In genomic region chr12:76999157-76999556, GRCh38 we compare ENCODE assay signal across 4 cellular contexts.
TF ChIP-seq lines count a peak whose summit lies in the region.

No MANE protein-coding gene starts in this region.

TF ChIP-seq in SK-N-SH treated with all-trans-retinoic acid at 6 μM for 48 hours, 23 proteins besides CTCF, POLR2A, EP300 and RAD21:
- no peak for TF ChIP-seq ZNF70 (CRISPR knock-in tag; IDR thresholded peaks at IDR 0.05)
- TF ChIP-seq CREB5 (CRISPR knock-in tag; IDR thresholded peaks at IDR 0.05; ENCODE audit: low read depth) = no peak
- no peak for TF ChIP-seq GLIS3 (CRISPR knock-in tag; IDR thresholded peaks at IDR 0.05)
- TF ChIP-seq ISL1 (CRISPR knock-in tag; IDR thresholded peaks at IDR 0.05) = no peak
- TF ChIP-seq CSDC2 (CRISPR knock-in tag; IDR thresholded peaks at IDR 0.05) = no peak
- no peak for TF ChIP-seq PPARA (CRISPR knock-in tag; IDR thresholded peaks at IDR 0.05; ENCODE audit: borderline replicate concordance)
- no peak for TF ChIP-seq CSRNP3 (CRISPR knock-in tag; IDR thresholded peaks at IDR 0.05)
- TF ChIP-seq POU6F1 (CRISPR knock-in tag; IDR thresholded peaks at IDR 0.05; ENCODE audit: borderline replicate concordance, low read depth) = no peak
- no peak for TF ChIP-seq ZFP3 (CRISPR knock-in tag; IDR thresholded peaks at IDR 0.05)
- TF ChIP-seq ARNTL (CRISPR knock-in tag; IDR thresholded peaks at IDR 0.05; ENCODE audit: borderline replicate concordance, low read depth) = no peak

TF ChIP-seq in SK-N-SH, 30 proteins besides CTCF, POLR2A, EP300 and RAD21:
- no peak for TF ChIP-seq TEAD4 (IDR thresholded peaks at IDR 0.05; ENCODE audit: borderline replicate concordance, insufficient read depth)
- TF ChIP-seq ELF1 (IDR thresholded peaks at IDR 0.05) = no peak
- TF ChIP-seq ZBTB33 (IDR thresholded peaks at IDR 0.05; ENCODE audit: borderline replicate concordance, low read depth) = no peak
- no peak for TF ChIP-seq MXI1 (IDR thresholded peaks at IDR 0.05; ENCODE audit: low read depth, low read length)
- no peak for TF ChIP-seq SMC3 (IDR thresholded peaks at IDR 0.05; ENCODE audit: low read depth, low read length)
- no peak for TF ChIP-seq NFIC (IDR thresholded peaks at IDR 0.05; ENCODE audit: borderline replicate concordance)
TF ChIP-seq in SK-N-SH: peak in this region for 0.

TF ChIP-seq in IMR-90, 13 proteins besides CTCF, POLR2A, EP300 and RAD21:
- no peak for TF ChIP-seq MAZ (IDR thresholded peaks at IDR 0.05; ENCODE audit: borderline replicate concordance, low read depth, low read length)
- peak; percentile 89 for TF ChIP-seq MAFK (IDR thresholded peaks at IDR 0.05; ENCODE audit: low read depth, low read length)

TF ChIP-seq in H1, 55 proteins besides CTCF, POLR2A, EP300 and RAD21:
- TF ChIP-seq GABPA (IDR thresholded peaks at IDR 0.05; ENCODE audit: borderline replicate concordance, insufficient read depth, low read length) (no peak), MAFK (IDR thresholded peaks at IDR 0.05; ENCODE audit: low read depth, low read length) (peak; percentile 10; the same call in 1 of the 2 replicates), PHF8 (conservative IDR thresholded peaks at IDR 0.05; ENCODE audit: low read depth, low read length) (no peak), USF2 (IDR thresholded peaks at IDR 0.05; ENCODE audit: low read length) (no peak), SIX5 (IDR thresholded peaks at IDR 0.05; ENCODE audit: low read depth, low read length) (no peak), FOSL1 (IDR thresholded peaks at IDR 0.05; ENCODE audit: insufficient read depth, low read depth, low read length) (no peak)
TF ChIP-seq in H1: peak in this region for 1.
